In genomic region chr1:65146908-65147423, GRCh38 we compare ENCODE assay signal across 8 cellular contexts. TPM values are rescaled to one million over a fixed set of nuclear protein-coding genes. Genes with fewer than 3 reads are reported as not detected.
A peak's percentile ranks its signal among the peaks of the same experiment; 100 is the strongest.
DNase-seq lines count a peak whose midpoint lies in the region; ATAC-seq and TF ChIP-seq lines count a peak whose summit lies in the region.

No MANE protein-coding gene starts in this region.

- peaks cover 0 to 19% (median 9%) of the 10 kb centered on the region in 4 donors for H3K4me1 Mint-ChIP-seq in CD4-positive, CD25-positive, alpha-beta regulatory T cell
- peaks cover 21% of the 10 kb centered on the region for H3K4me1 Mint-ChIP-seq in dendritic cell treated with granulocyte-macrophage colony-stimulating factor and Interleukin-4, amounts not matched to agents 40 ng/mL and 50 ng/mL, for 4 days (ENCODE audit: low read depth)

- no peak for TF ChIP-seq CTCF in neural cell (IDR thresholded peaks at IDR 0.05; ENCODE audit: poor library complexity, severe bottlenecking)

- H3K27ac Mint-ChIP-seq in CD4-positive, CD25-positive, alpha-beta regulatory T cell = no peak overlapping the region
- peak overlapping the region; percentile 73 for H3K27ac Mint-ChIP-seq in dendritic cell treated with granulocyte-macrophage colony-stimulating factor and Interleukin-4, amounts not matched to agents 40 ng/mL and 50 ng/mL, for 4 days

- no peak for TF ChIP-seq EP300 in neural cell (conservative IDR thresholded peaks at IDR 0.05; ENCODE audit: poor library complexity, severe bottlenecking)

- H4K20me1 ChIP-seq in neural cell (ENCODE audit: insufficient read depth) = no peaks in the 10 kb centered on the region

- H3K27me3 ChIP-seq in CD4-positive, CD25-positive, alpha-beta regulatory T cell (ENCODE audit: control insufficient read depth, insufficient read depth, low read length) = peaks cover 25% of the 10 kb centered on the region
- H3K27me3 ChIP-seq in HUES48 (ENCODE audit: control insufficient read depth, insufficient read depth, low read length) = peaks cover 41% of the 10 kb centered on the region
- peaks cover 52% of the 10 kb centered on the region for H3K27me3 ChIP-seq in neural cell (ENCODE audit: insufficient read depth, low read depth, low read length)

- no peak for DNase-seq in CD4-positive, CD25-positive, alpha-beta regulatory T cell
- DNase-seq in posterior vena cava (ENCODE audit: low spot score) = no peak
- DNase-seq in NCI-H748 treated with DMSO at 0.1 percent for 48 hours (lab: John Stamatoyannopoulos, UW) = no peak
- no peak for DNase-seq in superior temporal gyrus (ENCODE audit: extremely low spot score)

- H3K9me3 Mint-ChIP-seq in CD4-positive, CD25-positive, alpha-beta regulatory T cell = peaks cover 0 to 2% (median 0%) of the 10 kb centered on the region in 7 donors
- no peaks in the 10 kb centered on the region for H3K9me3 Mint-ChIP-seq in dendritic cell treated with granulocyte-macrophage colony-stimulating factor and Interleukin-4, amounts not matched to agents 40 ng/mL and 50 ng/mL, for 4 days

- no peaks in the 10 kb centered on the region for H3K79me2 ChIP-seq in neural cell (replicated peaks; ENCODE audit: insufficient read depth, low read length)

- no peaks in the 10 kb centered on the region for H3K36me3 Mint-ChIP-seq in CD4-positive, CD25-positive, alpha-beta regulatory T cell
- peaks cover 15% of the 10 kb centered on the region for H3K36me3 Mint-ChIP-seq in dendritic cell treated with granulocyte-macrophage colony-stimulating factor and Interleukin-4, amounts not matched to agents 40 ng/mL and 50 ng/mL, for 4 days (ENCODE audit: low read depth)

- no peaks in the 10 kb centered on the region for H3K9me3 ChIP-seq in CD4-positive, CD25-positive, alpha-beta regulatory T cell (ENCODE audit: control insufficient read depth in 2 of 2, low read length in 2 of 2)
- H3K9me3 ChIP-seq in HUES48 (ENCODE audit: control insufficient read depth, insufficient read depth, low read length) (no peaks in the 10 kb centered on the region), neural cell (ENCODE audit: low read length) (no peaks in the 10 kb centered on the region)

- H3K9ac ChIP-seq in HUES48 (ENCODE audit: low read depth, low read length) (peak overlapping the region; percentile 43; the same call in 1 of the 2 replicates), neural cell (ENCODE audit: low read length) (peak overlapping the region; percentile 39)

- no peak for ATAC-seq in CD4-positive, CD25-positive, alpha-beta regulatory T cell (ENCODE audit: low read depth in 2 of 2)
- ATAC-seq in HG03521 (IDR thresholded peaks at IDR 0.05; ENCODE audit: unreplicated experiment) = no peak

- no peak overlapping the region for H3K4me3 ChIP-seq in CD4-positive, CD25-positive, alpha-beta regulatory T cell (ENCODE audit: low read depth, low read length)
- H3K4me3 ChIP-seq in HUES48 (ENCODE audit: low read depth, low read length) (peak overlapping the region; percentile 60), neural cell (ENCODE audit: low read length) (peak overlapping the region; percentile 86)

- H3K27ac ChIP-seq in CD4-positive, CD25-positive, alpha-beta regulatory T cell (ENCODE audit: insufficient read depth, low read length, poor library complexity, severe bottlenecking) = no peak overlapping the region
- no peak overlapping the region for H3K27ac ChIP-seq in HUES48 (ENCODE audit: low read depth, low read length)
- H3K27ac ChIP-seq in neural cell (ENCODE audit: low read length) = no peak overlapping the region

- H3K4me1 ChIP-seq in CD4-positive, CD25-positive, alpha-beta regulatory T cell (ENCODE audit: control insufficient read depth, insufficient read depth, low read length, poor library complexity, severe bottlenecking) = peaks cover 24% of the 10 kb centered on the region
- H3K4me1 ChIP-seq in HUES48 (ENCODE audit: control insufficient read depth, insufficient read depth, low read length) = peaks cover 28% of the 10 kb centered on the region

- H3F3A ChIP-seq in neural cell (ENCODE audit: insufficient read depth, low read length, poor library complexity, severe bottlenecking) = no peaks in the 10 kb centered on the region

- peaks cover 64% of the 10 kb centered on the region for H3K27me3 Mint-ChIP-seq in CD4-positive, CD25-positive, alpha-beta regulatory T cell
- H3K27me3 Mint-ChIP-seq in dendritic cell treated with granulocyte-macrophage colony-stimulating factor and Interleukin-4, amounts not matched to agents 40 ng/mL and 50 ng/mL, for 4 days = peaks cover 20% of the 10 kb centered on the region

- no peak overlapping the region for H2AFZ ChIP-seq in neural cell (ENCODE audit: low read depth, low read length)

- H3K9me2 ChIP-seq in neural cell (ENCODE audit: insufficient read depth, low read length) = no peaks in the 10 kb centered on the region

- intact Hi-C loops in dendritic cell treated with granulocyte-macrophage colony-stimulating factor and Interleukin-4, amounts not matched to agents 40 ng/mL and 50 ng/mL, for 4 days (cut with micrococcal nuclease) = no loop called here
- intact Hi-C loops in posterior vena cava (cut with DNase I) = loop anchor here in 1 of 2 donors (10.0 kb wide), 1 partner anchor 82 kb away; no protein-coding TSS in a partner anchor

- H3K4me2 ChIP-seq in neural cell (ENCODE audit: low read length) = peak overlapping the region; percentile 15

- peak overlapping the region; percentile 5 to 88 (median 74) for H3K4me3 Mint-ChIP-seq in CD4-positive, CD25-positive, alpha-beta regulatory T cell
- peak overlapping the region; percentile 87 for H3K4me3 Mint-ChIP-seq in dendritic cell treated with granulocyte-macrophage colony-stimulating factor and Interleukin-4, amounts not matched to agents 40 ng/mL and 50 ng/mL, for 4 days

- H3K36me3 ChIP-seq in CD4-positive, CD25-positive, alpha-beta regulatory T cell (ENCODE audit: control insufficient read depth, insufficient read depth, low read length) = no peaks in the 10 kb centered on the region
- H3K36me3 ChIP-seq in HUES48 (ENCODE audit: control insufficient read depth, insufficient read depth, low read length) (no peaks in the 10 kb centered on the region), neural cell (ENCODE audit: insufficient read depth, low read length) (no peaks in the 10 kb centered on the region)

- TF ChIP-seq RAD21 in neural cell (conservative IDR thresholded peaks at IDR 0.05) = no peak

TF ChIP-seq in neural cell, 6 proteins besides CTCF, POLR2A, EP300 and RAD21:
- no peak for TF ChIP-seq SMC3 (conservative IDR thresholded peaks at IDR 0.05; ENCODE audit: poor library complexity)
- no peak for TF ChIP-seq EZH2 (IDR thresholded peaks at IDR 0.05; ENCODE audit: borderline replicate concordance, insufficient read depth, low read length, poor library complexity, severe bottlenecking)
- no peak for TF ChIP-seq TAF1 (IDR thresholded peaks at IDR 0.05; ENCODE audit: low read depth)
- no peak for TF ChIP-seq REST (IDR thresholded peaks at IDR 0.05; ENCODE audit: borderline replicate concordance)
- TF ChIP-seq MXI1 (conservative IDR thresholded peaks at IDR 0.05; ENCODE audit: poor library complexity, severe bottlenecking) = no peak
- no peak for TF ChIP-seq POLR2AphosphoS5 (IDR thresholded peaks at IDR 0.05)

RNA-seq across cellular contexts. Expression of gene AK4, which starts 1.0 kb away (rescaled TPM):
- 0.35 TPM for total RNA-seq in CD4-positive, CD25-positive, alpha-beta regulatory T cell
- under 1 TPM in 3 of 4 donors, not detected in 1; 0.08 to 0.56 (median 0.17) TPM for polyA plus RNA-seq in CD4-positive, CD25-positive, alpha-beta regulatory T cell
- polyA plus RNA-seq in neural cell = 1.8 and 1.9 TPM in 2 replicates
- polyA minus RNA-seq in neural cell = 1.2 and 2.7 TPM in 2 replicates
- 10 to 100 TPM; 68.3 to 86.5 TPM for total RNA-seq in posterior vena cava

Comparison
In these comparisons a context has a peak if more than half of its experiments do, and no peak if none do; other contexts are left out.
1. RNA of gene AK4, which starts 1.0 kb away (total RNA-seq): 68.3 to 86.5 TPM in posterior vena cava; 0.35 TPM in CD4-positive, CD25-positive, alpha-beta regulatory T cell (single experiment); every median in the first group is over 10 times any median in the second.